9 cellular contexts compared by ENCODE assay signal in genomic region chr10:3848768-3849643, GRCh38.
A peak's percentile ranks its signal among the peaks of the same experiment; 100 is the strongest.
DNase-seq lines count a peak whose midpoint lies in the region; ATAC-seq and TF ChIP-seq lines count a peak whose summit lies in the region.
"Had no signal": no experiment of that assay in that cellular context is flagged by ENCODE, and none has a peak within 500 bp of the region (broad histone marks: within the 10 kb centered on the region; RNA-seq: fewer than 3 reads in every experiment).

No MANE protein-coding gene starts in this region.

- WGBS in IMR-90 (ENCODE audit: extremely low coverage in 2 of 2, insufficient read length in 1 of 2), 2 experiments, result no CpG with 5 or more reads among the region's 4 CpGs
- 97% methylated on average over 4 of the region's 4 CpGs for WGBS in mammary epithelial cell (ENCODE audit: low coverage, missing lambda C conversion rate)
- WGBS in H9 (ENCODE audit: extremely low coverage, insufficient read length, low lambda C conversion rate), result no CpG with 5 or more reads among the region's 4 CpGs

- peak; percentile 70 for DNase-seq in EH (ENCODE audit: low read depth)
- peak; percentile 86 for DNase-seq in IMR-90
- DNase-seq in mammary epithelial cell, result peak; percentile 69
- peak; percentile 61 for DNase-seq in osteoblast (ENCODE audit: insufficient read length, low spot score, missing footprints)
- DNase-seq in H9, result no peak
- DNase-seq in CD8-positive, alpha-beta memory T cell, result no peak
- DNase-seq: DMS 273 treated with DMSO at 0.1 percent for 48 hours, Peyer's patch had no signal

- H3K79me1 ChIP-seq in IMR-90 (ENCODE audit: low read depth in 1 of 2, low read length in 2 of 2) (peaks cover 5 to 22% of the 10 kb centered on the region in 2 experiments), H9 (ENCODE audit: insufficient read depth, low read depth, low read length, poor library complexity, severe bottlenecking) (no peaks in the 10 kb centered on the region)

- peaks cover 0 to 2% of the 10 kb centered on the region in 2 experiments; a peak in 2 of 5 replicates for H3K9me3 Mint-ChIP-seq in H9
- H3K9me3 Mint-ChIP-seq in CD8-positive, alpha-beta memory T cell, result no peaks in the 10 kb centered on the region

- no peak overlapping the region for H3K27ac Mint-ChIP-seq in H9
- no peak overlapping the region for H3K27ac Mint-ChIP-seq in CD8-positive, alpha-beta memory T cell

- in situ Hi-C loops in IMR-90 (cut with MboI; ENCODE audit: low sequenced_read_pairs), result no loop called here
- in situ Hi-C loops in mammary epithelial cell (cut with MboI; ENCODE audit: low sequenced_read_pairs in 2 of 2), result no loop called here

- H2BK5ac ChIP-seq in IMR-90 (ENCODE audit: low read depth, low read length, poor library complexity, severe bottlenecking), result no peak overlapping the region
- H2BK5ac ChIP-seq in H9 (ENCODE audit: insufficient read length, low read length), result no peak overlapping the region

- H3K4me3 Mint-ChIP-seq in H9, result no peak overlapping the region
- H3K4me3 Mint-ChIP-seq in CD8-positive, alpha-beta memory T cell, result no peak overlapping the region

- no peaks in the 10 kb centered on the region for H3K9me3 ChIP-seq in IMR-90 (ENCODE audit: control insufficient read depth, insufficient read depth, low read length)
- no peaks in the 10 kb centered on the region for H3K9me3 ChIP-seq in mammary epithelial cell (replicated peaks; ENCODE audit: insufficient read depth, low read length)
- no peaks in the 10 kb centered on the region for H3K9me3 ChIP-seq in osteoblast (ENCODE audit: low read depth, low read length)
- H3K9me3 ChIP-seq in H9 (ENCODE audit: control insufficient read depth, low read depth, low read length), result no peaks in the 10 kb centered on the region
- no peaks in the 10 kb centered on the region for H3K9me3 ChIP-seq in CD8-positive, alpha-beta memory T cell (ENCODE audit: low read length)
- H3K9me3 ChIP-seq: Peyer's patch had no signal

- H3K36me3 ChIP-seq in IMR-90 (ENCODE audit: control insufficient read depth, insufficient read depth, low read length) (no peaks in the 10 kb centered on the region), mammary epithelial cell (ENCODE audit: insufficient read depth, low read length) (no peaks in the 10 kb centered on the region), osteoblast (ENCODE audit: insufficient read depth, low read length) (no peaks in the 10 kb centered on the region)
- no peaks in the 10 kb centered on the region for H3K36me3 ChIP-seq in CD8-positive, alpha-beta memory T cell (ENCODE audit: insufficient read depth, low read length)
- H3K36me3 ChIP-seq: Peyer's patch had no signal

- H3T11ph ChIP-seq in H9 (ENCODE audit: low read length), result no peak overlapping the region

- H3K4me1 ChIP-seq in IMR-90 (ENCODE audit: control insufficient read depth, insufficient read depth, low read length) (peaks cover 17% of the 10 kb centered on the region), mammary epithelial cell (ENCODE audit: insufficient read depth, low read length) (peaks cover 39% of the 10 kb centered on the region), osteoblast (ENCODE audit: insufficient read depth, low read length) (peaks cover 47% of the 10 kb centered on the region), H9 (ENCODE audit: insufficient read depth, low read length) (peaks cover 8% of the 10 kb centered on the region; the same call in 1 of the 2 replicates)
- H3K4me1 ChIP-seq in CD8-positive, alpha-beta memory T cell (ENCODE audit: insufficient read depth, low read length), result peaks cover 12% of the 10 kb centered on the region

- H3K27ac ChIP-seq in IMR-90 (ENCODE audit: insufficient read depth, low read length), result no peak overlapping the region
- peak overlapping the region; percentile 18 for H3K27ac ChIP-seq in mammary epithelial cell (ENCODE audit: insufficient read depth, low read depth, low read length)
- H3K27ac ChIP-seq in osteoblast (ENCODE audit: low read depth, low read length), result peak overlapping the region; percentile 97
- H3K27ac ChIP-seq in H9 (ENCODE audit: insufficient read length, low read depth, low read length), result no peak overlapping the region
- no peak overlapping the region for H3K27ac ChIP-seq in CD8-positive, alpha-beta memory T cell (ENCODE audit: low read depth, low read length)
- H3K27ac ChIP-seq: Peyer's patch had no signal

- TF ChIP-seq RAD21 in IMR-90 (IDR thresholded peaks at IDR 0.05; ENCODE audit: low read length), result no peak

- no peak overlapping the region for H2AK9ac ChIP-seq in IMR-90 (replicated peaks; ENCODE audit: low read depth, low read length, poor library complexity)

- POLR2A ChIA-PET in IMR-90 (lab: Charles Lee; ENCODE audit: unreplicated experiment), result interaction anchor here (0.7 kb wide), 1 partner anchor 64 kb away, joined by 5 read pairs; the partner anchor contains the start of gene KLF6
- POLR2A ChIA-PET in CD8-positive, alpha-beta memory T cell (lab: Charles Lee), result interaction anchor here (0.6 kb wide), 1 partner anchor 598 kb away, joined by 4 read pairs; no protein-coding TSS in a partner anchor

- H2BK15ac ChIP-seq in IMR-90 (ENCODE audit: low read depth, low read length) (peak overlapping the region; percentile 90; the same call in 1 of the 3 replicates), H9 (ENCODE audit: low read depth, low read length) (no peak overlapping the region)

- H3K4me3 ChIP-seq in IMR-90 (ENCODE audit: insufficient read depth, low read depth, low read length) (no peak overlapping the region), mammary epithelial cell (replicated peaks in 1 of 3; ENCODE audit: insufficient read depth in 1 of 3, low read depth in 2 of 3, low read length in 3 of 3) (no peak overlapping the region), osteoblast (ENCODE audit: insufficient read depth, low read length) (no peak overlapping the region)
- no peak overlapping the region for H3K4me3 ChIP-seq in CD8-positive, alpha-beta memory T cell (ENCODE audit: low read length)
- H3K4me3 ChIP-seq: Peyer's patch had no signal

- H3K9me1 ChIP-seq in IMR-90 (ENCODE audit: insufficient read depth, low read length), result peaks cover 15% of the 10 kb centered on the region

- intact Hi-C loops in IMR-90 (cut with micrococcal nuclease), result no loop called here
- intact Hi-C loops in mammary epithelial cell (cut with micrococcal nuclease), result no loop called here

- CTCF ChIA-PET in IMR-90 (lab: Yijun Ruan, JAX) (no interaction called here), mammary epithelial cell (lab: Charles Lee; ENCODE audit: low non-redundant PET) (no interaction called here)
- CTCF ChIA-PET in CD8-positive, alpha-beta memory T cell (lab: Charles Lee), result no interaction called here

- H3K27me3 Mint-ChIP-seq in H9 (ENCODE audit: low read depth), result peaks cover 2% of the 10 kb centered on the region; the same call in 1 of the 2 replicates
- no peaks in the 10 kb centered on the region for H3K27me3 Mint-ChIP-seq in CD8-positive, alpha-beta memory T cell

- no peak for TF ChIP-seq CTCF in IMR-90 (conservative IDR thresholded peaks at IDR 0.05; ENCODE audit: low read depth, low read length)
- no peak for TF ChIP-seq CTCF in mammary epithelial cell (conservative IDR thresholded peaks at IDR 0.05 in 1 of 2, IDR thresholded peaks at IDR 0.05 in 1 of 2; ENCODE audit: extremely low read depth in 1 of 2, insufficient read depth in 1 of 2, low read depth in 1 of 2, low read length in 2 of 2)
- no peak for TF ChIP-seq CTCF in osteoblast (IDR thresholded peaks at IDR 0.05; ENCODE audit: extremely low read depth, low read depth, low read length)
- no peak for TF ChIP-seq CTCF in H9 (conservative IDR thresholded peaks at IDR 0.05)

- H3K4me2 ChIP-seq in IMR-90 (ENCODE audit: low read depth, low read length) (no peak overlapping the region), mammary epithelial cell (ENCODE audit: insufficient read depth, low read depth, low read length) (no peak overlapping the region), osteoblast (ENCODE audit: insufficient read depth, low read length) (peak overlapping the region; percentile 70), H9 (ENCODE audit: insufficient read depth, insufficient read length, low read length) (no peak overlapping the region)

- H2AK5ac ChIP-seq in IMR-90 (ENCODE audit: low read depth, low read length) (peak overlapping the region; percentile 74), H9 (ENCODE audit: insufficient read length, low read length) (no peak overlapping the region)

- H3K14ac ChIP-seq in IMR-90 (replicated peaks; ENCODE audit: low read depth, low read length) (peak overlapping the region; percentile 67), H9 (ENCODE audit: insufficient read depth, low read length) (no peak overlapping the region)

- H3K9ac ChIP-seq in IMR-90 (ENCODE audit: low read depth, low read length), result no peak overlapping the region
- no peak overlapping the region for H3K9ac ChIP-seq in mammary epithelial cell (ENCODE audit: insufficient read depth, low read length)
- H3K9ac ChIP-seq in H9 (ENCODE audit: extremely low read depth, insufficient read length, low read length), result no peak overlapping the region

- no peaks in the 10 kb centered on the region for H3K27me3 ChIP-seq in IMR-90 (ENCODE audit: control insufficient read depth, insufficient read depth, low read length)
- no peaks in the 10 kb centered on the region for H3K27me3 ChIP-seq in mammary epithelial cell (ENCODE audit: insufficient read depth, low read length)
- no peaks in the 10 kb centered on the region for H3K27me3 ChIP-seq in osteoblast (ENCODE audit: insufficient read depth, low read length)
- no peaks in the 10 kb centered on the region for H3K27me3 ChIP-seq in H9 (ENCODE audit: insufficient read depth, low read length)
- H3K27me3 ChIP-seq in CD8-positive, alpha-beta memory T cell (ENCODE audit: insufficient read depth, low read length, poor library complexity, severe bottlenecking), result no peaks in the 10 kb centered on the region
- H3K27me3 ChIP-seq: Peyer's patch had no signal

- H3K18ac ChIP-seq in IMR-90 (ENCODE audit: low read depth, low read length) (no peak overlapping the region), H9 (ENCODE audit: insufficient read length, low read depth, low read length) (no peak overlapping the region)

- H2BK12ac ChIP-seq in H9 (ENCODE audit: insufficient read length, low read depth, low read length), result no peak overlapping the region

- ATAC-seq in IMR-90 (ENCODE audit: low read depth) (no peak), GM21619 (IDR thresholded peaks at IDR 0.05; ENCODE audit: unreplicated experiment) (no peak)

- BruUV-seq in IMR-90 (replicated peaks; lab: Mats Ljungman, UMichigan), result no TSS peak
- BruUV-seq in mammary epithelial cell (replicated peaks; lab: Mats Ljungman, UMichigan), result no TSS peak

- no peaks in the 10 kb centered on the region for H3K36me3 Mint-ChIP-seq in H9 (ENCODE audit: insufficient read depth in 1 of 3, low read depth in 3 of 3)
- H3K36me3 Mint-ChIP-seq in CD8-positive, alpha-beta memory T cell, result no peaks in the 10 kb centered on the region

- no peaks in the 10 kb centered on the region for H3K23me2 ChIP-seq in H9 (ENCODE audit: insufficient read length, low read depth, low read length, poor library complexity, severe bottlenecking)

- no peaks in the 10 kb centered on the region for H4K20me1 ChIP-seq in IMR-90 (ENCODE audit: insufficient read depth, low read length)
- no peaks in the 10 kb centered on the region for H4K20me1 ChIP-seq in mammary epithelial cell (ENCODE audit: insufficient read depth, low read length)
- H4K20me1 ChIP-seq in osteoblast (ENCODE audit: insufficient read depth, low read length), result no peaks in the 10 kb centered on the region
- no peaks in the 10 kb centered on the region for H4K20me1 ChIP-seq in H9 (ENCODE audit: control insufficient read depth, insufficient read depth, insufficient read length)

- peak overlapping the region; percentile 73 for H2BK120ac ChIP-seq in IMR-90 (ENCODE audit: low read depth, low read length)
- no peak overlapping the region for H2BK120ac ChIP-seq in H9 (ENCODE audit: low read depth, low read length, poor library complexity, severe bottlenecking)

- peak overlapping the region; percentile 62; the same call in 1 of the 2 replicates for H3K23ac ChIP-seq in IMR-90 (ENCODE audit: low read depth, low read length)
- H3K23ac ChIP-seq in H9 (ENCODE audit: insufficient read length, low read depth, low read length), result no peak overlapping the region

- H3K56ac ChIP-seq in IMR-90 (ENCODE audit: extremely low read depth, insufficient read depth, low read length) (no peak overlapping the region), H9 (ENCODE audit: insufficient read length, low read depth, low read length) (no peak overlapping the region)

- TF ChIP-seq POLR2A in IMR-90 (IDR thresholded peaks at IDR 0.05; ENCODE audit: low read depth, low read length), result no peak

- H2AFZ ChIP-seq in IMR-90 (replicated peaks; ENCODE audit: low read length, poor library complexity), result no peak overlapping the region
- no peak overlapping the region for H2AFZ ChIP-seq in mammary epithelial cell (ENCODE audit: low read depth, low read length)
- H2AFZ ChIP-seq in osteoblast (ENCODE audit: low read length), result no peak overlapping the region
- no peak overlapping the region for H2AFZ ChIP-seq in H9 (ENCODE audit: low read length)

- H2BK20ac ChIP-seq in IMR-90 (ENCODE audit: low read depth, low read length) (peak overlapping the region; percentile 61; the same call in 1 of the 2 replicates), H9 (ENCODE audit: low read depth, low read length, poor library complexity, severe bottlenecking) (no peak overlapping the region)

- peak overlapping the region in 1 of 2 experiments; percentile 53; a peak in 1 of 4 replicates for H4K8ac ChIP-seq in IMR-90 (ENCODE audit: low read depth in 2 of 2, low read length in 2 of 2)
- H4K8ac ChIP-seq in H9 (replicated peaks; ENCODE audit: insufficient read length, low read depth, low read length), result no peak overlapping the region

- H4K91ac ChIP-seq in IMR-90 (ENCODE audit: insufficient read depth, low read depth, low read length), result peak overlapping the region; percentile 26; the same call in 1 of the 2 replicates
- H4K91ac ChIP-seq in H9 (ENCODE audit: insufficient read length, low read depth, low read length), result no peak overlapping the region

- peaks cover 12 to 22% of the 10 kb centered on the region in 2 experiments for H3K4me1 Mint-ChIP-seq in H9
- H3K4me1 Mint-ChIP-seq in CD8-positive, alpha-beta memory T cell, result peaks cover 21 to 32% (median 30%) of the 10 kb centered on the region in 3 donors

- H3K4ac ChIP-seq in IMR-90 (ENCODE audit: low read depth, low read length) (peak overlapping the region; percentile 58; the same call in 1 of the 2 replicates), H9 (ENCODE audit: low read depth, low read length) (no peak overlapping the region)

- no peaks in the 10 kb centered on the region for H3K79me2 ChIP-seq in mammary epithelial cell (ENCODE audit: insufficient read depth, low read length)
- no peaks in the 10 kb centered on the region for H3K79me2 ChIP-seq in osteoblast (ENCODE audit: insufficient read depth, low read length)
- H3K79me2 ChIP-seq in H9 (ENCODE audit: insufficient read depth, low read length), result no peaks in the 10 kb centered on the region

- H4K5ac ChIP-seq in IMR-90 (ENCODE audit: low read depth, low read length) (no peak overlapping the region), H9 (ENCODE audit: insufficient read length, low read depth, low read length) (no peak overlapping the region)

- dilution Hi-C loops in IMR-90 (cut with HindIII; ENCODE audit: low sequenced_read_pairs, unreplicated experiment) (no loop called here), mammary epithelial cell (cut with HindIII; ENCODE audit: low sequenced_read_pairs) (no loop called here)

Comparison
In these comparisons a context has a peak if more than half of its experiments do, and no peak if none do; other contexts are left out.
1. DNase-seq: peak in EH (single experiment), IMR-90 (single experiment), mammary epithelial cell (single experiment) and osteoblast (single experiment); none in H9 (single experiment) and CD8-positive, alpha-beta memory T cell (0 of 5).
2. H3K27ac ChIP-seq: peak in mammary epithelial cell (single experiment) and osteoblast (single experiment); none in IMR-90 (single experiment), H9 (single experiment) and CD8-positive, alpha-beta memory T cell (single experiment).